8 cellular contexts compared by ENCODE assay signal in the genomic region with DNA sequence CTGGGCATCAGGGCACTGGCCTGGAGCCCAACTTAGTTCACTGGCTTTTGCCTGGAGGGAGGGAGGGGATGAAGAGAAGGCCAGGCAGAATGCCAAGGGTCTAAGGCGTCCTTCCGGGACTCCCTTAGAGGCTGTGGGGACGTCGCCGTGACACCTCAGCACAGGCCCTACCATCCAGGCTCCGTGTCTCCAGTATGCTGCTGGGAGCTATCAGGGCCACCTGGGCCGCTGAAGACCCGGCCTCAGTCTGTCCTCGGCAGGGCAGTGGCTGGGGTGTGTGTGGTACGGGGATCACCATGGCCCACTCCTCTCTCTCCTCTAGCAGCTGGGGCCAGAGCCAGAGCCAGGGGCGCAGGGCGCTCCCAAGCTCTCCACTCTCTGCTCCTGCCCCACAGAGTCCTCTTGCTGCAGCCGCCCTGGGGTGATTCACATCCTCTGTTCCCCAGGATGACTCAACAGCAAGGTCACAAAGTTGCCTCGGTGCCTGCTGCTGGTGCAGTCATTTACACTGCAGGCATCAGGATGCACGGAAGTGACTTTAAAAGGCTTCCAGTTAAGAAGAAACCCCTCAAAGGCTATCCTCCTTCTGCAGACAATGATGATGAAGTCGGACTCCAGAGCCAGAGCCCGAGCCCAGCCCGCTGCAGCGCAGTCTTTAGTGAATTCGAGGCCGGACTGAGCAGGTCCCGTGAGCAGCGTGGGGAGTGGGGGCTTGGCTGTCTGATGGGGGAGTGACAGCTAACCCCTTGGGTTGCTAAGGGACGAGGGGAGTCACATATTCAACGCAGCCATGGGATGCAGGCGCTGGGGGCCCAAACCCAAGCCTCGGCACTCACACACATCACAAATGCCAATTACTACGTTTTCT. TPM values are rescaled to one million over a fixed set of nuclear protein-coding genes. Genes with fewer than 3 reads are reported as not detected.
A peak's percentile ranks its signal among the peaks of the same experiment; 100 is the strongest.
DNase-seq lines count a peak whose midpoint lies in the region; ATAC-seq and TF ChIP-seq lines count a peak whose summit lies in the region.

No MANE protein-coding gene starts in this region.

- 79% methylated on average over 28 of the region's 28 CpGs for WGBS in prostate gland

- no peak overlapping the region for H3K27ac ChIP-seq in prostate gland

- no peaks in the 10 kb centered on the region for H3K27me3 Mint-ChIP-seq in chondrocyte (ENCODE audit: low read depth)

- no peak for TF ChIP-seq POLR2A in prostate gland (IDR thresholded peaks at IDR 0.05)

- no peaks in the 10 kb centered on the region for H3K4me1 ChIP-seq in prostate gland (replicated peaks)

- no peaks in the 10 kb centered on the region for H3K36me3 Mint-ChIP-seq in chondrocyte (ENCODE audit: low read depth)

- H3K4me3 Mint-ChIP-seq in chondrocyte (ENCODE audit: unreplicated experiment) = no peak overlapping the region

- no peaks in the 10 kb centered on the region for H3K9me3 ChIP-seq in prostate gland

- H3K4me1 Mint-ChIP-seq in chondrocyte (ENCODE audit: low read depth) = peaks cover 11% of the 10 kb centered on the region

- DNase-seq in ELF-1 (ENCODE audit: low read depth, low spot score) (peak; percentile 46), NCI-H460 (ENCODE audit: extremely low read depth, low read depth) (peak; percentile 87), chondrocyte (ENCODE audit: low spot score) (no peak), posterior vena cava (ENCODE audit: low spot score) (peak; percentile 83), KBM-7 (no peak), NCI-H1048 (lab: John Stamatoyannopoulos, UW) (no peak), prostate gland (ENCODE audit: low spot score) (no peak)

- in situ Hi-C loops in KBM-7 (cut with MboI; ENCODE audit: low pct_unique_long_range_greater_than_20kb, low sequenced_read_pairs) = no loop called here

- H3K9me3 Mint-ChIP-seq in chondrocyte (ENCODE audit: low read depth) = no peaks in the 10 kb centered on the region

- intact Hi-C loops in posterior vena cava (cut with DNase I) (no loop called here), prostate gland (cut with DNase I) (no loop called here)

- no peak for TF ChIP-seq CTCF in chondrocyte (IDR thresholded peaks at IDR 0.05)
- no peak for TF ChIP-seq CTCF in prostate gland (IDR thresholded peaks at IDR 0.05)

- peak overlapping the region; percentile 83 for H3K27ac Mint-ChIP-seq in chondrocyte (ENCODE audit: unreplicated experiment)

- ATAC-seq in HG02623 (IDR thresholded peaks at IDR 0.05; ENCODE audit: unreplicated experiment) = no peak

- no peaks in the 10 kb centered on the region for H3K27me3 ChIP-seq in prostate gland (replicated peaks; ENCODE audit: insufficient read depth)

- H3K4me3 ChIP-seq in prostate gland = no peak overlapping the region

- no peaks in the 10 kb centered on the region for H3K36me3 ChIP-seq in prostate gland

RNA-seq across cellular contexts. Expression of gene SNORC, which starts 31.9 kb away (rescaled TPM):
- total RNA-seq in NCI-H460 (2014; rRNA removed; shearing (Covaris generic)) = 2.8 and 3.1 TPM in 2 replicates
- 11.4 and 47.7 TPM in 2 replicates for polyA plus RNA-seq in NCI-H460 (2014; cell fraction: nucleus; rRNA removed)
- total RNA-seq in chondrocyte (2.1 to 3.4 TPM (median 2.2 TPM) in 3 replicates), posterior vena cava (under 1 TPM; 0.79 to 1.00 TPM), prostate gland (1 to 10 TPM; 1.7 to 8.0 TPM)

Comparison
In these comparisons a context has a peak if more than half of its experiments do, and no peak if none do; other contexts are left out.
1. DNase-seq: peak in ELF-1 (single experiment), NCI-H460 (single experiment) and posterior vena cava (single experiment); none in chondrocyte (single experiment), KBM-7 (single experiment), NCI-H1048 (single experiment) and prostate gland (single experiment).